In genomic region chr6:13466304-13467215, GRCh38 we compare ENCODE assay signal across 13 cellular contexts. TPM values are rescaled to one million over a fixed set of nuclear protein-coding genes. Genes with fewer than 3 reads are reported as not detected.
DNase-seq lines count a peak whose midpoint lies in the region; ATAC-seq and TF ChIP-seq lines count a peak whose summit lies in the region.
"Had no signal": no experiment of that assay in that cellular context is flagged by ENCODE, and none has a peak within 500 bp of the region (broad histone marks: within the 10 kb centered on the region; RNA-seq: fewer than 3 reads in every experiment).

No MANE protein-coding gene starts in this region.

- H3K9me3 ChIP-seq in SJCRH30 (replicated peaks) (no peaks in the 10 kb centered on the region), ascending aorta (no peaks in the 10 kb centered on the region)

- H3K36me3 Mint-ChIP-seq in activated naive CD4-positive, alpha-beta T cell treated with anti-CD3 and anti-CD28 coated beads, Interleukin-2, amount 50 U/mL, for 24 hours: peaks cover 4% of the 10 kb centered on the region
- H3K36me3 Mint-ChIP-seq in effector memory CD8-positive, alpha-beta T cell (ENCODE audit: insufficient read depth): no peaks in the 10 kb centered on the region
- peaks cover 7% of the 10 kb centered on the region for H3K36me3 Mint-ChIP-seq in stimulated activated effector memory CD8-positive, alpha-beta T cell treated with anti-CD3 and anti-CD28 coated beads, Interleukin-12 subunit alpha, Interleukin-12 subunit beta, amount 100 ng/mL, for 72 hours

- H3K9me3 Mint-ChIP-seq in activated naive CD4-positive, alpha-beta T cell treated with anti-CD3 and anti-CD28 coated beads, Interleukin-2, amount 50 U/mL, for 24 hours: no peaks in the 10 kb centered on the region
- H3K9me3 Mint-ChIP-seq in effector memory CD8-positive, alpha-beta T cell: no peaks in the 10 kb centered on the region
- H3K9me3 Mint-ChIP-seq in stimulated activated effector memory CD8-positive, alpha-beta T cell treated with anti-CD3 and anti-CD28 coated beads, Interleukin-12 subunit alpha, Interleukin-12 subunit beta, amount 100 ng/mL, for 72 hours: no peaks in the 10 kb centered on the region
- H3K9me3 Mint-ChIP-seq: HFFc6 had no signal

- H3K27me3 Mint-ChIP-seq in activated naive CD4-positive, alpha-beta T cell treated with anti-CD3 and anti-CD28 coated beads, Interleukin-2, amount 50 U/mL, for 24 hours: no peaks in the 10 kb centered on the region
- no peaks in the 10 kb centered on the region for H3K27me3 Mint-ChIP-seq in effector memory CD8-positive, alpha-beta T cell

- H3K4me1 ChIP-seq in SJCRH30 (peaks cover 33% of the 10 kb centered on the region), ascending aorta (no peaks in the 10 kb centered on the region)

- H3K36me3 ChIP-seq in SJCRH30 (no peaks in the 10 kb centered on the region), ascending aorta (peaks cover 0 to 8% of the 10 kb centered on the region in 2 donors)

- H3K4me3 ChIP-seq in SJCRH30 (0 out of 2 replicates have a peak overlapping the region, but pooled peaks have one; percentile 4), ascending aorta (no peak overlapping the region)

- peaks cover 54% of the 10 kb centered on the region for H3K4me1 Mint-ChIP-seq in activated naive CD4-positive, alpha-beta T cell treated with anti-CD3 and anti-CD28 coated beads, Interleukin-2, amount 50 U/mL, for 24 hours
- peaks cover 15 to 32% of the 10 kb centered on the region in 2 donors for H3K4me1 Mint-ChIP-seq in effector memory CD8-positive, alpha-beta T cell (ENCODE audit: low read depth in 2 of 2)
- H3K4me1 Mint-ChIP-seq in stimulated activated effector memory CD8-positive, alpha-beta T cell treated with anti-CD3 and anti-CD28 coated beads, Interleukin-12 subunit alpha, Interleukin-12 subunit beta, amount 100 ng/mL, for 72 hours: peaks cover 40% of the 10 kb centered on the region

- intact Hi-C loops in ascending aorta (cut with DNase I): no loop called here

- H3K27ac ChIP-seq in SJCRH30 (peak overlapping the region; percentile 46), ascending aorta (no peak overlapping the region)

- H3K27me3 ChIP-seq in SJCRH30 (no peaks in the 10 kb centered on the region), ascending aorta (no peaks in the 10 kb centered on the region)

- peak overlapping the region; percentile 52 for H3K4me3 Mint-ChIP-seq in activated naive CD4-positive, alpha-beta T cell treated with anti-CD3 and anti-CD28 coated beads, Interleukin-2, amount 50 U/mL, for 24 hours
- H3K4me3 Mint-ChIP-seq in effector memory CD8-positive, alpha-beta T cell: no peak overlapping the region
- H3K4me3 Mint-ChIP-seq in stimulated activated effector memory CD8-positive, alpha-beta T cell treated with anti-CD3 and anti-CD28 coated beads, Interleukin-12 subunit alpha, Interleukin-12 subunit beta, amount 100 ng/mL, for 72 hours: peak overlapping the region; percentile 34
- H3K4me3 Mint-ChIP-seq: HFFc6, nephron progenitor cell had no signal

- H3K27ac Mint-ChIP-seq in activated naive CD4-positive, alpha-beta T cell treated with anti-CD3 and anti-CD28 coated beads, Interleukin-2, amount 50 U/mL, for 24 hours: peak overlapping the region; percentile 79
- H3K27ac Mint-ChIP-seq in effector memory CD8-positive, alpha-beta T cell: peak overlapping the region in 1 of 2 donors; percentile 30
- peak overlapping the region; percentile 81 for H3K27ac Mint-ChIP-seq in stimulated activated effector memory CD8-positive, alpha-beta T cell treated with anti-CD3 and anti-CD28 coated beads, Interleukin-12 subunit alpha, Interleukin-12 subunit beta, amount 100 ng/mL, for 72 hours
- H3K27ac Mint-ChIP-seq: HFFc6, nephron progenitor cell had no signal

- peak; percentile 51 for ATAC-seq in effector memory CD8-positive, alpha-beta T cell (replicated peaks)
- ATAC-seq in stimulated activated effector memory CD8-positive, alpha-beta T cell treated with anti-CD3 and anti-CD28 coated beads, Interleukin-12 subunit alpha, Interleukin-12 subunit beta, amount 100 ng/mL, for 72 hours: peak; percentile 99
- no peak for ATAC-seq in GM19324 (IDR thresholded peaks at IDR 0.05; ENCODE audit: low FRiP score, unreplicated experiment)

- DNase-seq in activated naive CD4-positive, alpha-beta T cell (lab: John Stamatoyannopoulos, UW): no peak
- DNase-seq in SJCRH30 (peak in 1 of 2 experiments; percentile 30), ascending aorta (ENCODE audit: low spot score in 2 of 2) (no peak), NCI-H524 (lab: John Stamatoyannopoulos, UW) (no peak)
- DNase-seq in effector memory CD8-positive, alpha-beta T cell: no peak
- DNase-seq in stimulated activated effector memory CD8-positive, alpha-beta T cell treated with anti-CD3 and anti-CD28 coated beads, Interleukin-12 subunit alpha, Interleukin-12 subunit beta, amount 100 ng/mL, for 72 hours (ENCODE audit: low spot score in 2 of 2): no peak
- DNase-seq: hippocampal formation, NCI-H446 treated with DMSO at 0.1 percent for 48 hours, nephron progenitor cell, T1000 had no signal

- TF ChIP-seq CTCF in ascending aorta (IDR thresholded peaks at IDR 0.05): no peak

RNA-seq across cellular contexts. Expression of gene GFOD1, which starts 20.8 kb away (rescaled TPM):
- total RNA-seq in SJCRH30 (2014; rRNA removed; shearing (Covaris generic)): 1.7 and 2.9 TPM in 2 replicates
- 28.7 TPM for total RNA-seq in ascending aorta

Comparison
In these comparisons a context has a peak if more than half of its experiments do, and no peak if none do; other contexts are left out.
1. H3K4me3 Mint-ChIP-seq: peak in activated naive CD4-positive, alpha-beta T cell treated with anti-CD3 and anti-CD28 coated beads, Interleukin-2, amount 50 U/mL, for 24 hours (single experiment) and stimulated activated effector memory CD8-positive, alpha-beta T cell treated with anti-CD3 and anti-CD28 coated beads, Interleukin-12 subunit alpha, Interleukin-12 subunit beta, amount 100 ng/mL, for 72 hours (single experiment); none in effector memory CD8-positive, alpha-beta T cell (0 of 2).